19 cellular contexts compared by ENCODE assay signal in the genomic region with DNA sequence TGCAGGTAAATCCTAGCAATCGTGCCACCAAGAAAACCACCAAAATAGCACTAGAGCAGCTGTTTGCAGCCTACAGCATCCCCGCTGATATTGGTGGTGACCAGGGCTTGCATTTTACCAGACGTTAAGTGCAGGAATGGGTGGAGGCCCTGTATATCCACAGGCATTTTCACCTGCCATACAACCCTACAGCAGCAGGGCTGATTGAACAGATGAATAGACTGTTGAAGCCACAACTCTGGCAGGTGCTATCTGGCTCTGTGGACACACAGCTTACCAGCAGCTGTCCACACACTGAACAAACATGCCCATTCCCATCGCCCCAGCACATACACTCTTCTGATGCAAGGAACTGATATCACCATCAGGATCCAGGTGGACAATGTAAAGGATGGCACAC.
"Had no signal": no experiment of that assay in that cellular context is flagged by ENCODE, and none has a peak within 500 bp of the region (broad histone marks: within the 10 kb centered on the region; RNA-seq: fewer than 3 reads in every experiment).

No MANE protein-coding gene starts in this region.

- FAIRE-seq: endometrium, frontal cortex, kidney, TTC549 had no signal

- H3K27ac ChIP-seq: body of pancreas, colonic mucosa, left lung, thoracic aorta, upper lobe of left lung had no signal

- H3K4me1 ChIP-seq: body of pancreas, colonic mucosa, left lung, upper lobe of left lung had no signal

- H3K27me3 ChIP-seq: body of pancreas, colonic mucosa, left lung, upper lobe of left lung had no signal

- H3K4me3 ChIP-seq: body of pancreas, colonic mucosa, left lung, thoracic aorta, upper lobe of left lung had no signal

- DNase-seq: activated CD4-positive, alpha-beta memory T cell treated with anti-CD3 and anti-CD28 coated beads for 36 hours; activated CD4-positive, alpha-beta T cell treated with anti-CD3 and anti-CD28 coated beads for 4 hours; activated CD8-positive, alpha-beta memory T cell treated with anti-CD3 and anti-CD28 coated beads, Interleukin-2, amount 10 ng/mL, durations not matched to agents 7 days and 5 days; activated naive CD4-positive, alpha-beta T cell treated with anti-CD3 and anti-CD28 coated beads for 36 hours; colonic mucosa; erythroblast; kidney; left lung; midbrain; nephron progenitor cell; occipital lobe; posterior cingulate gyrus; stimulated activated naive B cell treated with anti-CD40 and anti-IgM and Interleukin-4, amounts not matched to agents 10 μg/mL and 1 μg/mL and 100 μg/mL, for 72 hours; upper lobe of left lung had no signal

- H3K9me3 ChIP-seq: body of pancreas, colonic mucosa, left lung, thoracic aorta, upper lobe of left lung had no signal

- H3K36me3 ChIP-seq: colonic mucosa, left lung, thoracic aorta, upper lobe of left lung had no signal
